Comparison of ENCODE assay signal across 9 cellular contexts in the genomic region with DNA sequence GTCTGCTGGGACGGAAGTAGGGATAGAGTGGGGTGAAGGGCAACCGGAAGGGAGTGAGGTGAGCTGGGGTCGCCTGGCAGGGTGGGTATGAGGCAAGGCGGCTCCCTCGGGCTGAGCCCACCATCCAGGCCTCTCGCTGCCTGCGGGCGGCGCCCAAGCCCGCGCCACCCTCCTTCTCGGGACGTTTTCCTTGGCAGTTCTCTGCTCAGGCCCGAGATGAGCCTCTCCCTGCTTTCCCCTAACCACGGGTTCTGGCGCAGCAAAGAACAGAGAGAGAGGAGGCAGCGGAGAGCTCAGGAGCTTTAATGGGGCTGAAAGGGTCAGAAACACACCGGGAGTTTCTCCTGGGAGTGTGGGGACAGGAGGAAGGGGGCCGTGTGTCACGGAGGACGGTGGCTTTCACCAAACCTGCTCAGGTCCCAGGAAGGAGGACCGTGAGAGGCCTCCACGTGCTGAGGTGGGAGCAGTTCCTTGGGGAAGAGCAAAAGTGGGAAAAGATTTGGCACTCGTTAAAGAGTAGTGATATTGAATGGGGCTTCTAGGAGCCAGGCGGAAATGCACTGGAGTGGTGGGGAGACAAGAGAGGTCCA. TPM values are rescaled to one million over a fixed set of nuclear protein-coding genes. Genes with fewer than 3 reads are reported as not detected.
DNase-seq lines count a peak whose midpoint lies in the region; ATAC-seq and TF ChIP-seq lines count a peak whose summit lies in the region.
"Had no signal": no experiment of that assay in that cellular context is flagged by ENCODE, and none has a peak within 500 bp of the region (broad histone marks: within the 10 kb centered on the region; RNA-seq: fewer than 3 reads in every experiment).

No MANE protein-coding gene starts in this region.

- peaks cover 61% of the 10 kb centered on the region for H3K27me3 Mint-ChIP-seq in CD8-positive, alpha-beta T cell (ENCODE audit: low read depth)
- peaks cover 71% of the 10 kb centered on the region for H3K27me3 Mint-ChIP-seq in activated T-cell treated with anti-CD3 and anti-CD28 coated beads, Interleukin-2, amount 50 U/mL, for 72 hours (ENCODE audit: low read depth)
- peaks cover 58 to 78% (median 66%) of the 10 kb centered on the region in 5 donors for H3K27me3 Mint-ChIP-seq in naive thymus-derived CD4-positive, alpha-beta T cell

- H3K27ac Mint-ChIP-seq in CD8-positive, alpha-beta T cell = no peak overlapping the region
- peak overlapping the region; percentile 43 for H3K27ac Mint-ChIP-seq in activated T-cell treated with anti-CD3 and anti-CD28 coated beads, Interleukin-2, amount 50 U/mL, for 72 hours
- H3K27ac Mint-ChIP-seq in naive thymus-derived CD4-positive, alpha-beta T cell = peak overlapping the region in 1 of 9 donors; percentile 68

- H3K36me3 ChIP-seq in CD8-positive, alpha-beta T cell (ENCODE audit: insufficient read depth, low read length) = no peaks in the 10 kb centered on the region
- no peaks in the 10 kb centered on the region for H3K36me3 ChIP-seq in naive thymus-derived CD4-positive, alpha-beta T cell (ENCODE audit: control insufficient read depth in 2 of 3, insufficient read depth in 3 of 3, low read length in 3 of 3)

- peak; percentile 12 for TF ChIP-seq CTCF in CD8-positive, alpha-beta T cell (IDR thresholded peaks at IDR 0.05)
- no peak for TF ChIP-seq CTCF in GM13977 (IDR thresholded peaks at IDR 0.05; ENCODE audit: extremely low read depth, insufficient read depth, missing control alignments)

- peak overlapping the region; percentile 50 for H3K4me3 ChIP-seq in CD8-positive, alpha-beta T cell (ENCODE audit: low read depth, low read length)
- peak overlapping the region; percentile 33 for H3K4me3 ChIP-seq in naive thymus-derived CD4-positive, alpha-beta T cell (ENCODE audit: low read length)

- H3K36me3 Mint-ChIP-seq in CD8-positive, alpha-beta T cell = no peaks in the 10 kb centered on the region
- H3K36me3 Mint-ChIP-seq in activated T-cell treated with anti-CD3 and anti-CD28 coated beads, Interleukin-2, amount 50 U/mL, for 72 hours (ENCODE audit: insufficient read depth in 2 of 2) = no peaks in the 10 kb centered on the region
- peaks cover 0 to 2% (median 0%) of the 10 kb centered on the region in 5 donors for H3K36me3 Mint-ChIP-seq in naive thymus-derived CD4-positive, alpha-beta T cell

- no peak for ATAC-seq in CD8-positive, alpha-beta T cell
- ATAC-seq in activated T-cell treated with anti-CD3 and anti-CD28 coated beads, Interleukin-2, amount 50 U/mL, for 72 hours (replicated peaks in 1 of 2) = no peak
- ATAC-seq in naive thymus-derived CD4-positive, alpha-beta T cell = no peak
- no peak for ATAC-seq in HG03342 (IDR thresholded peaks at IDR 0.05; ENCODE audit: unreplicated experiment)
- ATAC-seq in GM19463 (IDR thresholded peaks at IDR 0.05; ENCODE audit: unreplicated experiment) = no peak
- ATAC-seq in GM21367 (IDR thresholded peaks at IDR 0.05; ENCODE audit: unreplicated experiment) = no peak

- H3K9me3 ChIP-seq in CD8-positive, alpha-beta T cell (ENCODE audit: low read length) = no peaks in the 10 kb centered on the region
- H3K9me3 ChIP-seq in naive thymus-derived CD4-positive, alpha-beta T cell (ENCODE audit: control insufficient read depth in 2 of 3, low read length in 3 of 3) = no peaks in the 10 kb centered on the region

- in situ Hi-C loops in GM13977 (cut with MboI; ENCODE audit: low pct_unique_long_range_greater_than_20kb, low sequenced_read_pairs, unreplicated experiment) = no loop called here

- DNase-seq in CD8-positive, alpha-beta T cell = no peak
- DNase-seq in GM13977 (ENCODE audit: low spot score) (peak; percentile 30), UCSD-AML1 (lab: John Stamatoyannopoulos, UW; ENCODE audit: unreplicated experiment) (no peak)
- DNase-seq in activated T-cell treated with anti-CD3 and anti-CD28 coated beads, Interleukin-2, amount 50 U/mL, for 72 hours = no peak
- DNase-seq in naive thymus-derived CD4-positive, alpha-beta T cell = no peak

- H3K27me3 ChIP-seq in CD8-positive, alpha-beta T cell (ENCODE audit: insufficient read depth, low read length) = peaks cover 48% of the 10 kb centered on the region
- H3K27me3 ChIP-seq in naive thymus-derived CD4-positive, alpha-beta T cell (ENCODE audit: control insufficient read depth in 2 of 2, insufficient read depth in 2 of 2, low read length in 2 of 2) = peaks cover 17 to 37% of the 10 kb centered on the region in 2 donors

- peak overlapping the region; percentile 83 for H3K4me3 Mint-ChIP-seq in CD8-positive, alpha-beta T cell
- peak overlapping the region; percentile 71 to 86 for H3K4me3 Mint-ChIP-seq in activated T-cell treated with anti-CD3 and anti-CD28 coated beads, Interleukin-2, amount 50 U/mL, for 72 hours
- H3K4me3 Mint-ChIP-seq in naive thymus-derived CD4-positive, alpha-beta T cell = peak overlapping the region; percentile 55 to 94 (median 84)

- H3K27ac ChIP-seq in CD8-positive, alpha-beta T cell (ENCODE audit: low read depth, low read length) = no peak overlapping the region
- H3K27ac ChIP-seq in naive thymus-derived CD4-positive, alpha-beta T cell (ENCODE audit: low read depth, low read length) = no peak overlapping the region
- H3K27ac ChIP-seq: RWPE1 had no signal

- H3K4me1 ChIP-seq in CD8-positive, alpha-beta T cell (ENCODE audit: insufficient read depth, low read length) = peaks cover 31% of the 10 kb centered on the region
- H3K4me1 ChIP-seq in naive thymus-derived CD4-positive, alpha-beta T cell (ENCODE audit: control insufficient read depth in 2 of 2, insufficient read depth in 2 of 2, low read length in 2 of 2) = peaks cover 13 to 23% of the 10 kb centered on the region in 2 donors

- peaks cover 40% of the 10 kb centered on the region for H3K4me1 Mint-ChIP-seq in CD8-positive, alpha-beta T cell (ENCODE audit: low read depth)
- H3K4me1 Mint-ChIP-seq in activated T-cell treated with anti-CD3 and anti-CD28 coated beads, Interleukin-2, amount 50 U/mL, for 72 hours (ENCODE audit: low read depth) = peaks cover 31% of the 10 kb centered on the region
- peaks cover 14 to 40% (median 21%) of the 10 kb centered on the region in 7 donors for H3K4me1 Mint-ChIP-seq in naive thymus-derived CD4-positive, alpha-beta T cell

- no peaks in the 10 kb centered on the region for H3K9me3 Mint-ChIP-seq in CD8-positive, alpha-beta T cell
- no peaks in the 10 kb centered on the region for H3K9me3 Mint-ChIP-seq in activated T-cell treated with anti-CD3 and anti-CD28 coated beads, Interleukin-2, amount 50 U/mL, for 72 hours
- H3K9me3 Mint-ChIP-seq in naive thymus-derived CD4-positive, alpha-beta T cell = peaks cover 0 to 1% (median 0%) of the 10 kb centered on the region in 11 donors

- intact Hi-C loops in CD8-positive, alpha-beta T cell (cut with DNase I, micrococcal nuclease) = loop anchor here (1.0 to 10.0 kb wide), 6 partner anchors 15 to 173 kb away; no protein-coding TSS in a partner anchor
- intact Hi-C loops in naive thymus-derived CD4-positive, alpha-beta T cell (cut with micrococcal nuclease) = loop anchor here (1.0 to 5.0 kb wide), 9 partner anchors 15 to 271 kb away; a partner anchor contains a TSS

- POLR2A ChIA-PET in CD8-positive, alpha-beta T cell (lab: Charles Lee) = no interaction called here
- POLR2A ChIA-PET in naive thymus-derived CD4-positive, alpha-beta T cell (lab: Charles Lee) = no interaction called here

- CTCF ChIA-PET in CD8-positive, alpha-beta T cell (lab: Charles Lee) = interaction anchor here (0.8 to 2.6 kb wide), 21 partner anchors 9 to 357 kb away, joined by 3 to 19 read pairs (median 5); a partner anchor contains a TSS
- CTCF ChIA-PET in naive thymus-derived CD4-positive, alpha-beta T cell (lab: Charles Lee) = interaction anchor here (1.0 to 2.3 kb wide), 4 partner anchors 14 to 129 kb away, joined by 3 to 7 read pairs (median 4); no protein-coding TSS in a partner anchor

RNA-seq across cellular contexts. Expression of a gene that starts 4.1 kb away (rescaled TPM):
- total RNA-seq in CD8-positive, alpha-beta T cell = not detected
- not detected for total RNA-seq in activated T-cell treated with anti-CD3 and anti-CD28 coated beads, Interleukin-2, amount 50 U/mL, for 72 hours
- total RNA-seq in naive thymus-derived CD4-positive, alpha-beta T cell = not detected
- polyA plus RNA-seq in naive thymus-derived CD4-positive, alpha-beta T cell = not detected

RNA-seq across cellular contexts. Expression of a gene that starts 12.3 kb away (rescaled TPM):
- total RNA-seq in CD8-positive, alpha-beta T cell = not detected
- total RNA-seq in activated T-cell treated with anti-CD3 and anti-CD28 coated beads, Interleukin-2, amount 50 U/mL, for 72 hours = not detected
- not detected for total RNA-seq in naive thymus-derived CD4-positive, alpha-beta T cell
- polyA plus RNA-seq in naive thymus-derived CD4-positive, alpha-beta T cell = not detected

RNA-seq across cellular contexts. Expression of a gene that starts 21.4 kb away (rescaled TPM):
- not detected for total RNA-seq in CD8-positive, alpha-beta T cell
- not detected for total RNA-seq in activated T-cell treated with anti-CD3 and anti-CD28 coated beads, Interleukin-2, amount 50 U/mL, for 72 hours
- total RNA-seq in naive thymus-derived CD4-positive, alpha-beta T cell = not detected
- not detected for polyA plus RNA-seq in naive thymus-derived CD4-positive, alpha-beta T cell
